ENCODE assay signal across 21 cellular contexts in genomic region chr6:155509743-155510475, GRCh38. TPM values are rescaled to one million over a fixed set of nuclear protein-coding genes. Genes with fewer than 3 reads are reported as not detected.
"Had no signal": no experiment of that assay in that cellular context is flagged by ENCODE, and none has a peak within 500 bp of the region (broad histone marks: within the 10 kb centered on the region; RNA-seq: fewer than 3 reads in every experiment).

No MANE protein-coding gene starts in this region.

- H3K9me3 Mint-ChIP-seq: activated T-cell treated with anti-CD3 and anti-CD28 coated beads, Interleukin-2, amount 50 U/mL, for 72 hours; activated T-helper 2 cell treated with anti-CD3 and anti-CD28 coated beads, Interferon-gamma antibody, Interleukin-2, Interleukin-4, amounts not matched to agents 10 μg/mL and 5 μg/mL and 100 μg/mL, durations not matched to agents 14 hours and 24 hours and 36 hours; central memory CD8-positive, alpha-beta T cell; T-helper 1 cell treated with Interleukin-12 subunit alpha and Interleukin-12 subunit beta and Interleukin-4 antibody, amounts not matched to agents 30 μg/mL and 1 μg/mL, for 36 hours had no signal

- H3K36me3 Mint-ChIP-seq: activated naive CD8-positive, alpha-beta T cell treated with anti-CD3 and anti-CD28 coated beads, Interleukin-2, amount 10 ng/mL, durations not matched to agents 7 days and 5 days; brain had no signal

- DNase-seq: activated CD4-positive, alpha-beta T cell treated with anti-CD3 and anti-CD28 coated beads for 48 hours; activated CD4-positive, alpha-beta T cell treated with anti-CD3 and anti-CD28 coated beads, Interleukin-2, amount 50 U/mL, for 4 hours; activated CD8-positive, alpha-beta memory T cell treated with anti-CD3 and anti-CD28 coated beads, Interleukin-2, amount 50 U/mL, for 4 hours; activated gamma-delta T cell treated with Interleukin-2 at 50 U/mL for 16 hours; activated naive CD8-positive, alpha-beta T cell treated with anti-CD3 and anti-CD28 coated beads, Interleukin-2, amount 10 ng/mL, durations not matched to agents 7 days and 5 days; activated T-cell treated with anti-CD3 and anti-CD28 coated beads, Interleukin-2, amount 50 U/mL, for 72 hours; amniotic stem cell; MM.1S; NCI-H1105; NCI-H1436; NCI-H187; NCI-H2081; NCI-H510A treated with DMSO at 0.1 percent for 48 hours; NCI-H69; NK-92 treated with Interleukin-12 subunit alpha and Interleukin-12 subunit beta, amount 100 ng/mL, for 24 hours; SHP77 treated with DMSO at 0.1 percent for 48 hours had no signal

- H3K4me1 Mint-ChIP-seq: central memory CD8-positive, alpha-beta T cell had no signal

- H3K4me3 Mint-ChIP-seq: activated naive CD8-positive, alpha-beta T cell treated with anti-CD3 and anti-CD28 coated beads, Interleukin-2, amount 10 ng/mL, durations not matched to agents 7 days and 5 days; activated T-cell treated with anti-CD3 and anti-CD28 coated beads, Interleukin-2, amount 50 U/mL, for 72 hours; brain; central memory CD8-positive, alpha-beta T cell; T-helper 1 cell treated with Interleukin-12 subunit alpha and Interleukin-12 subunit beta and Interleukin-4 antibody, amounts not matched to agents 30 μg/mL and 1 μg/mL, for 36 hours had no signal

- H3K27ac Mint-ChIP-seq: activated naive CD8-positive, alpha-beta T cell treated with anti-CD3 and anti-CD28 coated beads, Interleukin-2, amount 10 ng/mL, durations not matched to agents 7 days and 5 days; activated T-cell treated with anti-CD3 and anti-CD28 coated beads, Interleukin-2, amount 50 U/mL, for 72 hours; activated T-helper 2 cell treated with anti-CD3 and anti-CD28 coated beads, Interferon-gamma antibody, Interleukin-2, Interleukin-4, amounts not matched to agents 10 μg/mL and 5 μg/mL and 100 μg/mL, durations not matched to agents 14 hours and 24 hours and 36 hours; brain; T-helper 1 cell treated with Interleukin-12 subunit alpha and Interleukin-12 subunit beta and Interleukin-4 antibody, amounts not matched to agents 30 μg/mL and 1 μg/mL, for 36 hours had no signal

RNA-seq across cellular contexts. Expression of gene NOX3, which starts 54.3 kb away (rescaled TPM):
- total RNA-seq: activated naive CD8-positive, alpha-beta T cell treated with anti-CD3 and anti-CD28 coated beads, Interleukin-2, amount 10 ng/mL, durations not matched to agents 7 days and 5 days; activated T-cell treated with anti-CD3 and anti-CD28 coated beads, Interleukin-2, amount 50 U/mL, for 72 hours; activated T-helper 2 cell treated with anti-CD3 and anti-CD28 coated beads, Interferon-gamma antibody, Interleukin-2, Interleukin-4, amounts not matched to agents 10 μg/mL and 5 μg/mL and 100 μg/mL, durations not matched to agents 14 hours and 24 hours and 36 hours; SK-MEL-5 had no signal
